ENCODE assay signal across 8 cellular contexts in genomic region chr6:165884813-165885765, GRCh38.
DNase-seq lines count a peak whose midpoint lies in the region; ATAC-seq lines count a peak whose summit lies in the region.

No MANE protein-coding gene starts in this region.

- intact Hi-C loops in left colon (cut with DNase I, micrococcal nuclease): loop anchor here (2.0 to 10.0 kb wide), 3 partner anchors 120 to 222 kb away; no protein-coding TSS in a partner anchor

- no peak overlapping the region for H3K27ac ChIP-seq in caudate nucleus (ENCODE audit: low read depth, low read length)

- peak; percentile 97 for ATAC-seq in HG02852 (IDR thresholded peaks at IDR 0.05; ENCODE audit: unreplicated experiment)
- peak; percentile 87 for ATAC-seq in left colon

- peak; percentile 13 for DNase-seq in SIG-M5 treated with dmso at 0.1 percent for 504 hours (lab: John Stamatoyannopoulos, UW; ENCODE audit: unreplicated experiment)
- DNase-seq in SIG-M5 (lab: John Stamatoyannopoulos, UW): no peak
- DNase-seq in NCI-H2107 (lab: John Stamatoyannopoulos, UW): peak; percentile 8
- DNase-seq in activated CD4-positive, CD25-positive, alpha-beta regulatory T cell treated with anti-CD3 and anti-CD28 coated beads, Interleukin-2, amount 50 U/mL, for 72 hours: peak; percentile 56
- DNase-seq in caudate nucleus (lab: John Stamatoyannopoulos, UW): peak in 56 of 61 donors; percentile 11 to 83 (median 56)
- peak; percentile 53 to 88 for DNase-seq in left colon
- DNase-seq in stimulated activated CD4-positive, alpha-beta T cell treated with anti-CD3 and anti-CD28 coated beads, Interleukin-4, amount 100 ng/mL, for 24 hours: peak; percentile 66
